Comparison of ENCODE assay signal across 8 cellular contexts in the genomic region with DNA sequence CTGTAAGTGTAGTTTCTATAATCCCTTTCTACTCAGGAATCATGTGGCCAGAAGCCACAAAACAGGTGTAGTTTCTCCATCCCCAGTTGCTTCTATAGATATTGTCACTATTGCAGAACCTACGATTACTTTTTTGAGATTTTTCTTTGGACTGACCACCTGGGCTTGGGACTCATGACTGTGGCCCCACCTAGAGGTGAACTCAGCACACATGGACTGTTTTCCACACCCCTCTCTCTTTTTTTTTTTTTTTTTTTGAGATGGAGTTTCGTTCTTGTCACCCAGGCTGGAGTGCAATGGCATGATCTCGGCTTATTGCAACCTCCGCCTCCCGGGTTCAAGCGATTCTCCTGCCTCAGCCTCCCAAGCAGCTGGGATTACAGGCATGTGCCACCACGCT. TPM values are rescaled to one million over a fixed set of nuclear protein-coding genes. Genes with fewer than 3 reads are reported as not detected.
DNase-seq lines count a peak whose midpoint lies in the region; ATAC-seq and TF ChIP-seq lines count a peak whose summit lies in the region.
"Not testable (repeated sequence)": the region's sequence is repeated elsewhere in the genome, so short reads cannot be mapped to it uniquely, and the experiment has no call there.

No MANE protein-coding gene starts in this region.

- not testable (repeated sequence) for H2AFZ ChIP-seq in SK-N-SH (ENCODE audit: low read depth)

- not testable (repeated sequence) for H3K4me3 Mint-ChIP-seq in osteocyte (ENCODE audit: unreplicated experiment)

- H3K4me2 ChIP-seq in SK-N-SH, result not testable (repeated sequence)

- DNase-seq in COR-L47 (lab: John Stamatoyannopoulos, UW), result peak; percentile 4
- not testable (repeated sequence) for DNase-seq in GM12864 (ENCODE audit: low read depth); SK-N-SH; foreskin keratinocyte; osteocyte (ENCODE audit: extremely low spot score, unreplicated experiment)
- peak; percentile 11 for DNase-seq in HT-29 (ENCODE audit: low spot score)
- peak; percentile 49 for DNase-seq in NB4 (ENCODE audit: low read depth)
- peak in 1 of 2 donors; percentile 4 for DNase-seq in cardiac fibroblast (ENCODE audit: low read depth in 2 of 2)

- peaks cover 25% of the 10 kb centered on the region for H3F3A ChIP-seq in SK-N-SH (replicated peaks; ENCODE audit: insufficient read depth)

- H3K27ac Mint-ChIP-seq in osteocyte (ENCODE audit: unreplicated experiment), result not testable (repeated sequence)

- not testable (repeated sequence) for TF ChIP-seq POLR2A in NB4 (IDR thresholded peaks at IDR 0.05; ENCODE audit: extremely low read depth, insufficient read length)

- H3K9me3 ChIP-seq in SK-N-SH, result not testable (repeated sequence)

- not testable (repeated sequence) for H3K9me3 Mint-ChIP-seq in osteocyte (ENCODE audit: unreplicated experiment)

- not testable (repeated sequence) for H3K27ac ChIP-seq in SK-N-SH (ENCODE audit: low read depth in 2 of 2, low read length in 1 of 2); foreskin keratinocyte

- H3K4me3 ChIP-seq in GM12864 (ENCODE audit: low read depth, low read length); NB4 (ENCODE audit: low read depth, low read length); SK-N-SH (ENCODE audit: low read depth in 2 of 2, low read length in 1 of 2); cardiac fibroblast (replicated peaks in 1 of 2; ENCODE audit: low read depth in 2 of 2, low read length in 2 of 2): not testable (repeated sequence)

- not testable (repeated sequence) for H3K27me3 Mint-ChIP-seq in osteocyte (ENCODE audit: unreplicated experiment)

- not testable (repeated sequence) for TF ChIP-seq EP300 in SK-N-SH (IDR thresholded peaks at IDR 0.05; ENCODE audit: borderline replicate concordance in 1 of 2, low read depth in 1 of 2, low read length in 1 of 2)

- not testable (repeated sequence) for H3K9me2 ChIP-seq in SK-N-SH

- H3K36me3 ChIP-seq in SK-N-SH (replicated peaks in 1 of 2; ENCODE audit: control insufficient read depth in 1 of 2, insufficient read depth in 2 of 2, low read length in 1 of 2), result not testable (repeated sequence)

- TF ChIP-seq RAD21 in SK-N-SH (IDR thresholded peaks at IDR 0.05; ENCODE audit: low read length), result peak; percentile 38

- peak; percentile 13 for TF ChIP-seq CTCF in GM12864 (IDR thresholded peaks at IDR 0.05; ENCODE audit: low read depth, low read length, missing control alignments)
- TF ChIP-seq CTCF in NB4 (IDR thresholded peaks at IDR 0.05; ENCODE audit: low read depth, low read length), result peak; percentile 23
- peak; percentile 22; the same call in 1 of the 2 replicates for TF ChIP-seq CTCF in SK-N-SH (IDR thresholded peaks at IDR 0.05)
- TF ChIP-seq CTCF in cardiac fibroblast (IDR thresholded peaks at IDR 0.05; ENCODE audit: low read depth, low read length), result peak; percentile 3
- peak; percentile 40 for TF ChIP-seq CTCF in foreskin keratinocyte (conservative IDR thresholded peaks at IDR 0.05)
- peak; percentile 8 for TF ChIP-seq CTCF in osteocyte (IDR thresholded peaks at IDR 0.05)

- not testable (repeated sequence) for H3K27me3 ChIP-seq in SK-N-SH (ENCODE audit: insufficient read depth); foreskin keratinocyte

- POLR2A ChIA-PET in SK-N-SH (lab: Yijun Ruan, JAX), result not testable (repeated sequence)

- H4K20me1 ChIP-seq in SK-N-SH (ENCODE audit: insufficient read depth), result not testable (repeated sequence)

- CTCF ChIA-PET in SK-N-SH (lab: Yijun Ruan, JAX), result not testable (repeated sequence)

- not testable (repeated sequence) for H3K4me1 Mint-ChIP-seq in osteocyte (ENCODE audit: unreplicated experiment)

- H3K9ac ChIP-seq in SK-N-SH, result not testable (repeated sequence)

- H3K36me3 Mint-ChIP-seq in osteocyte (ENCODE audit: unreplicated experiment), result not testable (repeated sequence)

- H3K4me1 ChIP-seq in SK-N-SH (ENCODE audit: control insufficient read depth in 1 of 2, insufficient read depth in 2 of 2, low read depth in 1 of 2, low read length in 1 of 2); foreskin keratinocyte: not testable (repeated sequence)

- ATAC-seq in foreskin keratinocyte, result not testable (repeated sequence)

- WGBS in SK-N-SH (ENCODE audit: low lambda C conversion rate), result 88% methylated on average over 7 of the region's 7 CpGs

- not testable (repeated sequence) for H3K79me2 ChIP-seq in SK-N-SH (ENCODE audit: insufficient read depth)

RNA-seq across cellular contexts. Expression of gene UBXN7, which starts 13.2 kb away (rescaled TPM):
- total RNA-seq in HT-29 (2014; rRNA removed; shearing (Covaris generic)), result 7.0 and 9.3 TPM in 2 replicates
- 6.4 and 8.1 TPM in 2 replicates for polyA plus RNA-seq in SK-N-SH (2012; rRNA removed)
- polyA plus RNA-seq in SK-N-SH (2012; cell fraction: cytosol; rRNA removed), result 7.3 and 7.6 TPM in 2 replicates
- 5.2 and 9.4 TPM in 2 replicates for polyA plus RNA-seq in SK-N-SH (2012; cell fraction: nucleus; rRNA removed)
- 17.8 and 21.5 TPM in 2 replicates for total RNA-seq in foreskin keratinocyte
- polyA plus RNA-seq in foreskin keratinocyte, result 2.9 and 3.0 TPM in 2 replicates
- 86.7 and 91.2 TPM in 2 replicates for total RNA-seq in osteocyte

RNA-seq across cellular contexts. Expression of gene RNF168, which starts 58.2 kb away (rescaled TPM):
- total RNA-seq in HT-29 (2014; rRNA removed; shearing (Covaris generic)), result 19.4 and 19.5 TPM in 2 replicates
- polyA plus RNA-seq in SK-N-SH (2012; rRNA removed) (1.8 and 1.9 TPM in 2 replicates), foreskin keratinocyte (4.4 and 5.5 TPM in 2 replicates)
- polyA plus RNA-seq in SK-N-SH (2012; cell fraction: cytosol; rRNA removed), result 2.0 and 2.2 TPM in 2 replicates
- polyA plus RNA-seq in SK-N-SH (2012; cell fraction: nucleus; rRNA removed), result 2.6 and 3.3 TPM in 2 replicates
- total RNA-seq in foreskin keratinocyte (18.0 and 21.3 TPM in 2 replicates), osteocyte (17.2 and 19.8 TPM in 2 replicates)
